Comparison of ENCODE assay signal across 4 cellular contexts in genomic region chr17:5714993-5715392, GRCh38.
"Had no signal": no experiment of that assay in that cellular context is flagged by ENCODE, and none has a peak within 500 bp of the region (broad histone marks: within the 10 kb centered on the region; RNA-seq: fewer than 3 reads in every experiment).

No MANE protein-coding gene starts in this region.

- H3K27ac ChIP-seq: HL-60 had no signal

- H3K4me3 ChIP-seq: GM23338 had no signal

- ATAC-seq: GM23338, HepG2 had no signal

- H2AFZ ChIP-seq: GM23338 had no signal

- DNase-seq: HCEC 1CT had no signal

- H3K4me2 ChIP-seq: GM23338 had no signal
